Comparison of ENCODE assay signal across 16 cellular contexts in the genomic region with DNA sequence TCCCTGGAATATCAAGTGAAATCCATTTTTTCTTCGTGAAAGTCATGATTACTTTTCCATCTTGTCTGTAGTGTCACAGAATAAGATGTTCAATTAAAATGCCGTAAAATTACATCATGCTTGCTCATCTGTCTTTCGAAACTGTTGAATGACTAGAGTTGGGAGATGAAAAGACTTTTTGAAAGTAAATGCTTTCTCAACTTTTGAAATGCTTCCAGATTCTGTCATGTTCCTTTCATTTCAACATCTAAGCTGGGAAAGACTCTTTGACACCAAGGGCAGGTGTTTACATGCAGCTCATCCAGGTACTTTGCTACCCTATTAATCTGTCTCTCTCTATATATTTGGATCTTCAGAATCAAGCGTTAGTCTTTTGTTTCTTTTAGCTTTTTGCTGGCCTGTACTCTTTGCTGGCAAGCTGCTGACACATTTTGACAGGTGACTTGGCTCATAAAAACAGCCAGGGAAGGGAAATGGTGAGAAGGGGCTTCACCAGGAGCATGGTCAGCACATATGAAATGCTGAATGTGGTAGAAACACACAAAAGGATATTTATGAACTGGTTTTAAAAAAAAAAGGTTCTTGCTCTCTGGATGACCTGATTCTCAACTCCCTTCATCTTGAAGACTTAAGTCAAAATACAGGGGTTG.
A peak's percentile ranks its signal among the peaks of the same experiment; 100 is the strongest.
DNase-seq lines count a peak whose midpoint lies in the region; ATAC-seq and TF ChIP-seq lines count a peak whose summit lies in the region.
"Had no signal": no experiment of that assay in that cellular context is flagged by ENCODE, and none has a peak within 500 bp of the region (broad histone marks: within the 10 kb centered on the region; RNA-seq: fewer than 3 reads in every experiment).

No MANE protein-coding gene starts in this region.

- no peaks in the 10 kb centered on the region for H3K79me2 ChIP-seq in osteoblast (ENCODE audit: insufficient read depth, low read length)

- H3K4me3 Mint-ChIP-seq in activated CD4-positive, alpha-beta T cell treated with anti-CD3 and anti-CD28 coated beads for 36 hours = no peak overlapping the region
- H3K4me3 Mint-ChIP-seq in endodermal cell (no peak overlapping the region), type B pancreatic cell (no peak overlapping the region)

- TF ChIP-seq CTCF in endodermal cell (conservative IDR thresholded peaks at IDR 0.05) (no peak), osteoblast (IDR thresholded peaks at IDR 0.05; ENCODE audit: extremely low read depth, low read depth, low read length) (no peak), type B pancreatic cell (conservative IDR thresholded peaks at IDR 0.05) (no peak)

- H3K4me1 Mint-ChIP-seq in activated CD4-positive, alpha-beta T cell treated with anti-CD3 and anti-CD28 coated beads for 36 hours = peaks cover 18% of the 10 kb centered on the region
- H3K4me1 Mint-ChIP-seq in endodermal cell (no peaks in the 10 kb centered on the region), type B pancreatic cell (ENCODE audit: unreplicated experiment) (no peaks in the 10 kb centered on the region)

- WGBS in endodermal cell (ENCODE audit: insufficient coverage in 1 of 2, insufficient read length in 1 of 2), 2 experiments = 89 to 98% methylated on average over 4 of the region's 4 CpGs

- peak; percentile 92 for ATAC-seq in activated CD4-positive, alpha-beta T cell treated with anti-CD3 and anti-CD28 coated beads for 36 hours
- no peak for ATAC-seq in GM21367 (IDR thresholded peaks at IDR 0.05; ENCODE audit: unreplicated experiment)
- no peak for ATAC-seq in GM18870 (IDR thresholded peaks at IDR 0.05; ENCODE audit: unreplicated experiment)

- peaks cover 7% of the 10 kb centered on the region for H3K9me3 Mint-ChIP-seq in activated CD4-positive, alpha-beta T cell treated with anti-CD3 and anti-CD28 coated beads for 36 hours (ENCODE audit: low read depth)
- H3K9me3 Mint-ChIP-seq in endodermal cell = peaks cover 43% of the 10 kb centered on the region
- H3K9me3 Mint-ChIP-seq in type B pancreatic cell = no peaks in the 10 kb centered on the region

- no peak overlapping the region for H3K4me3 ChIP-seq in endodermal cell (ENCODE audit: low read length)
- no peak overlapping the region for H3K4me3 ChIP-seq in osteoblast (ENCODE audit: insufficient read depth, low read length)
- H3K4me3 ChIP-seq: prostate gland, SJSA1 had no signal

- H3K27ac Mint-ChIP-seq in activated CD4-positive, alpha-beta T cell treated with anti-CD3 and anti-CD28 coated beads for 36 hours = peak overlapping the region; percentile 48
- H3K27ac Mint-ChIP-seq in endodermal cell (no peak overlapping the region), type B pancreatic cell (no peak overlapping the region)

- CTCF ChIA-PET in activated CD4-positive, alpha-beta T cell treated with anti-CD3 and anti-CD28 coated beads for 36 hours (lab: Charles Lee) = interaction anchor here (0.6 kb wide), 1 partner anchor 436 kb away, joined by 3 read pairs; no protein-coding TSS in a partner anchor

- intact Hi-C loops in activated CD4-positive, alpha-beta T cell treated with anti-CD3 and anti-CD28 coated beads for 36 hours (cut with DNase I, micrococcal nuclease) = loop anchor here in 1 of 2 experiments (2.0 to 5.0 kb wide), 2 partner anchors 180 to 395 kb away; partner anchors contain the start of genes FGD6, NDUFA12 and VEZT

- no peaks in the 10 kb centered on the region for H3K27me3 ChIP-seq in endodermal cell (ENCODE audit: control insufficient read depth, insufficient read depth, low read length, poor library complexity, severe bottlenecking)
- H3K27me3 ChIP-seq in osteoblast (ENCODE audit: insufficient read depth, low read length) = peaks cover 14% of the 10 kb centered on the region
- H3K27me3 ChIP-seq: SJSA1 had no signal

- H3K4me2 ChIP-seq in osteoblast (ENCODE audit: insufficient read depth, low read length) = peak overlapping the region; percentile 49

- H3K27ac ChIP-seq in endodermal cell (ENCODE audit: low read depth, low read length) (no peak overlapping the region), osteoblast (ENCODE audit: low read depth, low read length) (no peak overlapping the region)
- H3K27ac ChIP-seq: prostate gland, SJSA1 had no signal

- no peaks in the 10 kb centered on the region for H4K20me1 ChIP-seq in osteoblast (ENCODE audit: insufficient read depth, low read length)

- no peaks in the 10 kb centered on the region for H3K36me3 Mint-ChIP-seq in activated CD4-positive, alpha-beta T cell treated with anti-CD3 and anti-CD28 coated beads for 36 hours (ENCODE audit: low read depth)
- peaks cover 9% of the 10 kb centered on the region for H3K36me3 Mint-ChIP-seq in endodermal cell (ENCODE audit: low read depth)
- H3K36me3 Mint-ChIP-seq in type B pancreatic cell = peaks cover 4% of the 10 kb centered on the region

- H3K9ac ChIP-seq in endodermal cell (ENCODE audit: extremely low read depth, low read length, poor library complexity, severe bottlenecking) = no peak overlapping the region

- peaks cover 11% of the 10 kb centered on the region for H3K27me3 Mint-ChIP-seq in activated CD4-positive, alpha-beta T cell treated with anti-CD3 and anti-CD28 coated beads for 36 hours
- H3K27me3 Mint-ChIP-seq in endodermal cell (ENCODE audit: insufficient read depth) = peaks cover 18% of the 10 kb centered on the region
- peaks cover 30% of the 10 kb centered on the region for H3K27me3 Mint-ChIP-seq in type B pancreatic cell

- POLR2A ChIA-PET in activated CD4-positive, alpha-beta T cell treated with anti-CD3 and anti-CD28 coated beads for 36 hours (lab: Charles Lee) = no interaction called here

- H3K9me3 ChIP-seq in endodermal cell (ENCODE audit: control insufficient read depth, low read length) (peaks cover 36% of the 10 kb centered on the region), osteoblast (ENCODE audit: low read depth, low read length) (peaks cover 3% of the 10 kb centered on the region)
- H3K9me3 ChIP-seq: prostate gland had no signal

- peak; percentile 19 for DNase-seq in activated CD4-positive, alpha-beta T cell treated with anti-CD3 and anti-CD28 coated beads for 36 hours
- no peak for DNase-seq in activated CD4-positive, alpha-beta T cell treated with anti-CD3 and anti-CD28 coated beads, Interleukin-2, amount 50 U/mL, for 48 hours
- DNase-seq in LHCN-M2 (ENCODE audit: low read depth) (peak; percentile 74), endodermal cell (peak; percentile 14), osteoblast (ENCODE audit: insufficient read length, low spot score, missing footprints) (no peak), type B pancreatic cell (ENCODE audit: extremely low spot score, unreplicated experiment) (no peak)
- DNase-seq: activated CD4-positive, CD25-positive, alpha-beta regulatory T cell; dermis blood vessel endothelial cell; DMS153; Kasumi-1; mesendoderm; NCI-H345 had no signal

- H3K4me1 ChIP-seq in endodermal cell (ENCODE audit: control insufficient read depth, insufficient read depth, low read length) = no peaks in the 10 kb centered on the region
- peaks cover 8% of the 10 kb centered on the region for H3K4me1 ChIP-seq in osteoblast (ENCODE audit: insufficient read depth, low read length)
- H3K4me1 ChIP-seq: prostate gland, SJSA1 had no signal

- H3K36me3 ChIP-seq in endodermal cell (ENCODE audit: control insufficient read depth, insufficient read depth, low read length) = no peaks in the 10 kb centered on the region
- no peaks in the 10 kb centered on the region for H3K36me3 ChIP-seq in osteoblast (ENCODE audit: insufficient read depth, low read length)
- H3K36me3 ChIP-seq: prostate gland, SJSA1 had no signal

- H2AFZ ChIP-seq in osteoblast (ENCODE audit: low read length) = no peak overlapping the region

Comparison
In these comparisons a context has a peak if more than half of its experiments do, and no peak if none do; other contexts are left out.
1. DNase-seq: peak in activated CD4-positive, alpha-beta T cell treated with anti-CD3 and anti-CD28 coated beads for 36 hours (single experiment), LHCN-M2 (single experiment) and endodermal cell (single experiment); none in activated CD4-positive, alpha-beta T cell treated with anti-CD3 and anti-CD28 coated beads, Interleukin-2, amount 50 U/mL, for 48 hours (0 of 2), osteoblast (single experiment) and type B pancreatic cell (single experiment).